Comparison of ENCODE assay signal across 11 cellular contexts in genomic region chr20:46060301-46060881, GRCh38. TPM values are rescaled to one million over a fixed set of nuclear protein-coding genes. Genes with fewer than 3 reads are reported as not detected.
DNase-seq lines count a peak whose midpoint lies in the region; ATAC-seq lines count a peak whose summit lies in the region.
"Had no signal": no experiment of that assay in that cellular context is flagged by ENCODE, and none has a peak within 500 bp of the region (broad histone marks: within the 10 kb centered on the region; RNA-seq: fewer than 3 reads in every experiment).

No MANE protein-coding gene starts in this region.

- CTCF ChIA-PET in activated CD4-positive, alpha-beta T cell treated with anti-CD3 and anti-CD28 coated beads, Interleukin-2, amount 10 ng/mL, durations not matched to agents 7 days and 5 days (lab: Charles Lee) = interaction anchor here (1.0 to 1.9 kb wide), 2 partner anchors 48 to 49 kb away, joined by 3 to 4 read pairs; no protein-coding TSS in a partner anchor

- H3K4me3 Mint-ChIP-seq in activated CD4-positive, alpha-beta T cell treated with anti-CD3 and anti-CD28 coated beads, Interleukin-2, amount 10 ng/mL, durations not matched to agents 7 days and 5 days = no peak overlapping the region

- peaks cover 44% of the 10 kb centered on the region for H3K4me1 Mint-ChIP-seq in activated CD4-positive, alpha-beta T cell treated with anti-CD3 and anti-CD28 coated beads, Interleukin-2, amount 10 ng/mL, durations not matched to agents 7 days and 5 days

- POLR2A ChIA-PET in activated CD4-positive, alpha-beta T cell treated with anti-CD3 and anti-CD28 coated beads, Interleukin-2, amount 10 ng/mL, durations not matched to agents 7 days and 5 days (lab: Charles Lee) = no interaction called here

- no peaks in the 10 kb centered on the region for H3K9me3 Mint-ChIP-seq in activated CD4-positive, alpha-beta T cell treated with anti-CD3 and anti-CD28 coated beads, Interleukin-2, amount 10 ng/mL, durations not matched to agents 7 days and 5 days

- peak overlapping the region; percentile 50 for H3K27ac Mint-ChIP-seq in activated CD4-positive, alpha-beta T cell treated with anti-CD3 and anti-CD28 coated beads, Interleukin-2, amount 10 ng/mL, durations not matched to agents 7 days and 5 days

- peaks cover 24% of the 10 kb centered on the region for H3K27me3 Mint-ChIP-seq in activated CD4-positive, alpha-beta T cell treated with anti-CD3 and anti-CD28 coated beads, Interleukin-2, amount 10 ng/mL, durations not matched to agents 7 days and 5 days

- H3K36me3 Mint-ChIP-seq in activated CD4-positive, alpha-beta T cell treated with anti-CD3 and anti-CD28 coated beads, Interleukin-2, amount 10 ng/mL, durations not matched to agents 7 days and 5 days (ENCODE audit: low read depth) = peaks cover 51% of the 10 kb centered on the region

- peak; percentile 24 for ATAC-seq in sciatic nerve
- ATAC-seq in GM18502 (IDR thresholded peaks at IDR 0.05; ENCODE audit: poor library complexity, unreplicated experiment) = no peak
- ATAC-seq in HG03135 (IDR thresholded peaks at IDR 0.05; ENCODE audit: unreplicated experiment) = no peak

- intact Hi-C loops in sciatic nerve (cut with DNase I) = no loop called here

- no peak for DNase-seq in activated CD4-positive, alpha-beta T cell treated with anti-CD3 and anti-CD28 coated beads, Interleukin-2, amount 10 ng/mL, durations not matched to agents 7 days and 5 days
- no peak for DNase-seq in activated CD4-positive, alpha-beta T cell treated with anti-CD3 and anti-CD28 coated beads for 4 hours
- DNase-seq in NCI-H69 (lab: John Stamatoyannopoulos, UW) = peak; percentile 86
- DNase-seq in dermis blood vessel endothelial cell = peak; percentile 68
- DNase-seq in sciatic nerve (ENCODE audit: low spot score) = no peak
- no peak for DNase-seq in T1000 (lab: John Stamatoyannopoulos, UW)
- DNase-seq: activated CD4-positive, alpha-beta T cell treated with anti-CD3 and anti-CD28 coated beads, Interleukin-2, amount 50 U/mL, for 4 hours; kidney glomerular epithelial cell had no signal

RNA-seq across cellular contexts. Expression of gene NCOA5, which starts 29.4 kb away (rescaled TPM):
- 10 to 100 TPM; 30.9 to 35.0 TPM for total RNA-seq in activated CD4-positive, alpha-beta T cell treated with anti-CD3 and anti-CD28 coated beads, Interleukin-2, amount 10 ng/mL, durations not matched to agents 7 days and 5 days
- total RNA-seq in dermis blood vessel endothelial cell (16.7 and 18.6 TPM in 2 replicates), sciatic nerve (27.4 TPM)

RNA-seq across cellular contexts. Expression of gene SLC12A5, which starts 31.4 kb away (rescaled TPM):
- under 1 TPM; 0.42 to 0.87 TPM for total RNA-seq in activated CD4-positive, alpha-beta T cell treated with anti-CD3 and anti-CD28 coated beads, Interleukin-2, amount 10 ng/mL, durations not matched to agents 7 days and 5 days
- total RNA-seq in dermis blood vessel endothelial cell (0.17 and 0.47 TPM in 2 replicates), sciatic nerve (3.9 TPM)
- total RNA-seq: vagina had no signal

RNA-seq across cellular contexts. Expression of gene MMP9, which starts 51.7 kb away (rescaled TPM):
- total RNA-seq in activated CD4-positive, alpha-beta T cell treated with anti-CD3 and anti-CD28 coated beads, Interleukin-2, amount 10 ng/mL, durations not matched to agents 7 days and 5 days = not detected
- total RNA-seq in dermis blood vessel endothelial cell (not detected in 2 replicates), sciatic nerve (5.0 TPM)

RNA-seq across cellular contexts. Expression of gene CD40, which starts 57.7 kb away (rescaled TPM):
- 1 to 10 TPM; 1.1 to 1.5 TPM for total RNA-seq in activated CD4-positive, alpha-beta T cell treated with anti-CD3 and anti-CD28 coated beads, Interleukin-2, amount 10 ng/mL, durations not matched to agents 7 days and 5 days
- total RNA-seq in dermis blood vessel endothelial cell (19.4 and 21.3 TPM in 2 replicates), sciatic nerve (25.1 TPM)

Comparison
In these comparisons a context has a peak if more than half of its experiments do, and no peak if none do; other contexts are left out.
1. DNase-seq: peak in NCI-H69 (single experiment) and dermis blood vessel endothelial cell (single experiment); none in activated CD4-positive, alpha-beta T cell treated with anti-CD3 and anti-CD28 coated beads, Interleukin-2, amount 10 ng/mL, durations not matched to agents 7 days and 5 days (single experiment), activated CD4-positive, alpha-beta T cell treated with anti-CD3 and anti-CD28 coated beads for 4 hours (0 of 2), sciatic nerve (single experiment) and T1000 (single experiment).